Comparison of ENCODE assay signal across 8 cellular contexts in the genomic region with DNA sequence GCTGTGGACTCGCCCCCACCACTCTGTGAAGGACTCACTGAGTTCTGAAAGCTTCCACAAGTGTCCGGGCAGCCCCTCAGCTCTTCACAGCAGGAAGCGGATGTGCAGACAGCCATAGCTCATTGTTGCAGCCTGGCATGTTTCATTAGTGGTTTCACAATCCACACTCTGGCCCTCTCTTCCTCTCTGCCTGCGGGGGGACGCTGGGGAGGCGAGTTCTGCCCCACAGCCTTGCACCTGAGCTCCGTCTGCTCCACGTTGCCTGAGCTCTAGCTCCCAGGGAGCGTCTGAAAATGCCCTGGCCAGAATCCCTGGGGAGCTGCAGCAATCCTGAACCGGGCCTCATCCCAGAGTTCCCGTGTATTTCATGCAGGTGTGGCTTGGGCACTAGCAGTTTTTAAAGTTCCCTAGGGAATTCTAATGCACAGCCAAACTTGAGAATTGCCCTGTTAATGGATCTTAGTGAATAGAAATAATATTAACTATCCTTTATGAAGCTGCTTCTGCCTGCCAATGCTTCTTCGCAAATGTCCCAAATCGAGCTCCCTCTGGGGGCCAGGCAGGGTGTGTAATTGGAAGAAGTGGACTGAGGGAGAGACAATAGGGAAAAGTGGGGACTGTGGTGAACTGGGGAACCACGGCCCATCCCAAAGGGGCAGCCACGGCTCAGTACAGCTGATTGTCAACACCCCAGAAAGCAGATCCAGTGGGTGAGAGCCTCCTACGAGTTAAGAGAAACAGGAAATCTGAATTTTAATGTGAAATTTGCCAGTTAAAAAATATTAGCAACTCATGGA. TPM values are rescaled to one million over a fixed set of nuclear protein-coding genes. Genes with fewer than 3 reads are reported as not detected.
DNase-seq lines count a peak whose midpoint lies in the region; ATAC-seq and TF ChIP-seq lines count a peak whose summit lies in the region.

No MANE protein-coding gene starts in this region.

- TF ChIP-seq CTCF in epithelial cell of proximal tubule (conservative IDR thresholded peaks at IDR 0.05; ENCODE audit: low read depth, low read length), result peak; percentile 25

- peak; percentile 62 for ATAC-seq in HG02642 (IDR thresholded peaks at IDR 0.05; ENCODE audit: poor library complexity, unreplicated experiment)
- ATAC-seq in stimulated activated memory B cell treated with anti-CD40 and anti-IgM and Interleukin-4, amounts not matched to agents 10 μg/mL and 1 μg/mL and 100 μg/mL, for 72 hours, result peak; percentile 82
- ATAC-seq in GM19324 (IDR thresholded peaks at IDR 0.05; ENCODE audit: low FRiP score, unreplicated experiment), result no peak

- H3K27me3 Mint-ChIP-seq in stimulated activated memory B cell treated with anti-CD40 and anti-IgM and Interleukin-4, amounts not matched to agents 10 μg/mL and 1 μg/mL and 100 μg/mL, for 72 hours, result peaks cover 2% of the 10 kb centered on the region

- DNase-seq in stimulated activated CD4-positive, alpha-beta T cell treated with anti-CD3 and anti-CD28 coated beads, Interleukin-15, amount 100 ng/mL, for 24 hours, result peak; percentile 30
- DNase-seq in stimulated activated CD4-positive, alpha-beta T cell treated with anti-CD3 and anti-CD28 coated beads, Interleukin-4, amount 100 ng/mL, for 4 hours, result no peak
- peak; percentile 87 for DNase-seq in NCI-H69 (lab: John Stamatoyannopoulos, UW)
- DNase-seq in epithelial cell of proximal tubule (ENCODE audit: low read depth), result no peak
- no peak for DNase-seq in cortex of kidney (lab: John Stamatoyannopoulos, UW)

- H3K4me3 ChIP-seq in epithelial cell of proximal tubule (ENCODE audit: low read depth, low read length), result no peak overlapping the region

- no peaks in the 10 kb centered on the region for H3K9me3 Mint-ChIP-seq in stimulated activated memory B cell treated with anti-CD40 and anti-IgM and Interleukin-4, amounts not matched to agents 10 μg/mL and 1 μg/mL and 100 μg/mL, for 72 hours

- peak overlapping the region; percentile 36 for H3K4me3 Mint-ChIP-seq in stimulated activated memory B cell treated with anti-CD40 and anti-IgM and Interleukin-4, amounts not matched to agents 10 μg/mL and 1 μg/mL and 100 μg/mL, for 72 hours

- H3K4me1 Mint-ChIP-seq in stimulated activated memory B cell treated with anti-CD40 and anti-IgM and Interleukin-4, amounts not matched to agents 10 μg/mL and 1 μg/mL and 100 μg/mL, for 72 hours, result peaks cover 83% of the 10 kb centered on the region

- peak overlapping the region; percentile 62 for H3K27ac Mint-ChIP-seq in stimulated activated memory B cell treated with anti-CD40 and anti-IgM and Interleukin-4, amounts not matched to agents 10 μg/mL and 1 μg/mL and 100 μg/mL, for 72 hours

- no peaks in the 10 kb centered on the region for H3K36me3 Mint-ChIP-seq in stimulated activated memory B cell treated with anti-CD40 and anti-IgM and Interleukin-4, amounts not matched to agents 10 μg/mL and 1 μg/mL and 100 μg/mL, for 72 hours

RNA-seq across cellular contexts. Expression of a gene that starts 51.5 kb away (rescaled TPM):
- 0.07 and 0.12 TPM in 2 replicates for total RNA-seq in epithelial cell of proximal tubule

Comparison
In these comparisons a context has a peak if more than half of its experiments do, and no peak if none do; other contexts are left out.
1. DNase-seq: peak in stimulated activated CD4-positive, alpha-beta T cell treated with anti-CD3 and anti-CD28 coated beads, Interleukin-15, amount 100 ng/mL, for 24 hours (single experiment) and NCI-H69 (single experiment); none in stimulated activated CD4-positive, alpha-beta T cell treated with anti-CD3 and anti-CD28 coated beads, Interleukin-4, amount 100 ng/mL, for 4 hours (0 of 2), epithelial cell of proximal tubule (single experiment) and cortex of kidney (single experiment).